8 cellular contexts compared by ENCODE assay signal in the genomic region with DNA sequence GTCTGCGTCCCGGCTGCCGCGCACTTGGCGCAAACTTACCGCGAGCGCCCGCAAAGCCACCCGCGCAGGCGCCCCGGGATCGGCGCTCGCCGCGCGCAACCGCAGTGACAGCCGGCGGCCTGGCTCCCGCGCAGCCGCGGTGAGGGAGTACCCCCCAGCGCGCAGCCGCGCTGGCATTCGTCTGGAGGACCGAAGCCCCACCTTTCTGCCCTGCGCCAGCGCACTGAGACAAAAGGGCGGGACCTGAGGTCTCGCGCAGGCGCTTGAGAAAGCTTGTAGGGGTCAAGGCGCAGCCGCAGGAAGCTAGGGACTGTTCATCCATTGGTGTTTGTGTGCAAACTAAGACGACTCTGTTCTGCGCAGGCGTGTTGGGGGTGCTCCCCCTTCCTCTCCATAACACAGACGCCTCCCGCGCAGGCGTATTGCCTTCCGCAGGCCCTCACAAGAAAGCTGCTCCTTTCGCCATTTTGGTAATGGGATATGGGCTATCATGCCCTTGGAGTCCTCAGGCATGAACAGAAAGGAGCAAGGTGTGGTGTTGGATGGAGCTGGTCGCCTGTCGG. TPM values are rescaled to one million over a fixed set of nuclear protein-coding genes. Genes with fewer than 3 reads are reported as not detected.
DNase-seq lines count a peak whose midpoint lies in the region; ATAC-seq and TF ChIP-seq lines count a peak whose summit lies in the region.

Gene PHF12, minus strand, starts transcription at position 91 of the 563 bp plus-strand sequence. CDS start 558 bp downstream, outside the sequence.

- no peaks in the 10 kb centered on the region for H3K9me3 Mint-ChIP-seq in CD4-positive, alpha-beta T cell

- POLR2A ChIA-PET in CD4-positive, alpha-beta T cell (lab: Charles Lee), result interaction anchor here (0.7 to 10.3 kb wide), 43 partner anchors 8 to 666 kb away, joined by 3 to 150 read pairs (median 6); partner anchors contain the start of genes ABHD15, ALDOC, BLTP2 and DHRS13

- no peaks in the 10 kb centered on the region for H3K27me3 Mint-ChIP-seq in CD4-positive, alpha-beta T cell

- no peaks in the 10 kb centered on the region for H3K9me3 ChIP-seq in CD4-positive, alpha-beta T cell (ENCODE audit: control insufficient read depth, low read length)
- H3K9me3 ChIP-seq in lung (ENCODE audit: control insufficient read depth in 2 of 2, insufficient read depth in 1 of 2, low read length in 1 of 2), result no peaks in the 10 kb centered on the region

- TF ChIP-seq CTCF in CD4-positive, alpha-beta T cell (IDR thresholded peaks at IDR 0.05), result no peak
- TF ChIP-seq CTCF in lung (IDR thresholded peaks at IDR 0.05; ENCODE audit: control extremely low read depth, extremely low read depth), result no peak

- peak within 1 kb of the TSS; percentile 97 for H3K27ac Mint-ChIP-seq in CD4-positive, alpha-beta T cell

- intact Hi-C loops in CD4-positive, alpha-beta T cell (cut with DNase I, micrococcal nuclease), result loop anchor here (2.0 to 10.0 kb wide), 10 partner anchors 34 to 633 kb away; partner anchors contain the start of genes ALDOC (in 1 of the 2), BLTP2 (in 1 of the 2), ERAL1 (in 1 of the 2) and GIT1 (in 1 of the 2)

- peaks cover 19% of the 10 kb centered on the region for H3K4me1 Mint-ChIP-seq in CD4-positive, alpha-beta T cell (ENCODE audit: low read depth)

- peak within 1 kb of the TSS; percentile 76 for H3K4me3 ChIP-seq in lung

- CTCF ChIA-PET in CD4-positive, alpha-beta T cell (lab: Charles Lee), result interaction anchor here (1.1 to 5.7 kb wide), 7 partner anchors 21 to 305 kb away, joined by 3 to 56 read pairs (median 5); partner anchors contain the start of genes DHRS13, FLOT2, NEK8 and TLCD1

- H3K36me3 ChIP-seq in lung (ENCODE audit: control insufficient read depth in 2 of 2, insufficient read depth in 2 of 2, low read length in 2 of 2), result no peaks in the 10 kb centered on the region

- WGBS in lung, 2 donors, result 0% methylated on average over 50 to 51 of the region's 51 CpGs

- H3K4me3 Mint-ChIP-seq in CD4-positive, alpha-beta T cell, result peak within 1 kb of the TSS; percentile 96

- peaks cover 4 to 9% of the 10 kb centered on the region in 2 donors for H3K4me1 ChIP-seq in lung (ENCODE audit: control insufficient read depth in 2 of 2, insufficient read depth in 2 of 2, low read length in 2 of 2)

- ATAC-seq in CD4-positive, alpha-beta T cell (ENCODE audit: poor library complexity), result peak; percentile 53
- ATAC-seq in GM19467 (IDR thresholded peaks at IDR 0.05; ENCODE audit: unreplicated experiment), result peak; percentile 51
- ATAC-seq in lung (ENCODE audit: insufficient read depth, low FRiP score), result peak; percentile 75

- DNase-seq in CD4-positive, alpha-beta T cell, result peak; percentile 98 to 100 (median 100)
- DNase-seq in HS-27A (ENCODE audit: low read depth) (peak; percentile 94), NK-92 (lab: John Stamatoyannopoulos, UW; ENCODE audit: unreplicated experiment) (peak; percentile 99), lung (ENCODE audit: low spot score) (peak; percentile 99)
- peak; percentile 99 to 100 for DNase-seq in activated CD8-positive, alpha-beta memory T cell treated with anti-CD3 and anti-CD28 coated beads for 1 hour (ENCODE audit: extremely low read depth in 1 of 2, low read depth in 1 of 2)
- DNase-seq in effector CD8-positive, alpha-beta T cell (lab: John Stamatoyannopoulos, UW), result peak; percentile 100
- peak; percentile 97 to 100 (median 98) for DNase-seq in stimulated activated CD4-positive, alpha-beta T cell treated with anti-CD3 and anti-CD28 coated beads, TNF-alpha, amount 100 ng/mL, for 4 hours (ENCODE audit: low read depth in 3 of 3)

- peaks cover 30% of the 10 kb centered on the region for H3K36me3 Mint-ChIP-seq in CD4-positive, alpha-beta T cell (ENCODE audit: low read depth)

- H3K27me3 ChIP-seq in CD4-positive, alpha-beta T cell (ENCODE audit: control insufficient read depth, insufficient read depth, low read length), result no peaks in the 10 kb centered on the region
- no peaks in the 10 kb centered on the region for H3K27me3 ChIP-seq in lung (ENCODE audit: control insufficient read depth, insufficient read depth)

- H3K27ac ChIP-seq in CD4-positive, alpha-beta T cell (ENCODE audit: low read depth, low read length), result peak within 1 kb of the TSS; percentile 94
- H3K27ac ChIP-seq in lung (ENCODE audit: low read depth in 1 of 2, low read length in 1 of 2), result peak within 1 kb of the TSS; percentile 98

RNA-seq across cellular contexts. Expression of gene PHF12, which starts in this region (rescaled TPM):
- total RNA-seq in CD4-positive, alpha-beta T cell, result 100 to 1,000 TPM; 232 to 247 TPM
- total RNA-seq in lung, result 10 to 100 TPM; 51.5 to 59.1 TPM
- polyA plus RNA-seq in lung, result 10 to 100 TPM; 12.6 to 23.1 TPM

Comparison
In these comparisons a context has a peak if more than half of its experiments do, and no peak if none do; other contexts are left out.
1. Peak in every context shown above with its lines: DNase-seq, ATAC-seq, H3K4me3 ChIP-seq and H3K27ac ChIP-seq.